ENCODE assay signal across 1 cellular context in genomic region chr5:10563940-10564837, GRCh38.
TF ChIP-seq lines count a peak whose summit lies in the region.

ANKRD33B (plus strand) TSS chr5:10564070; CDS start chr5:10564468, 398 bp downstream.

TF ChIP-seq in GM12878, 131 proteins besides CTCF, POLR2A, EP300 and RAD21 (continued from another document and continues in another):
- TF ChIP-seq NKRF (conservative IDR thresholded peaks at IDR 0.05): peak; percentile 70
- peak; percentile 73 for TF ChIP-seq HDAC6 (IDR thresholded peaks at IDR 0.05; ENCODE audit: unreplicated experiment)
- no peak for TF ChIP-seq GABPA (IDR thresholded peaks at IDR 0.05; ENCODE audit: low read depth)
- no peak for TF ChIP-seq HCFC1 (IDR thresholded peaks at IDR 0.05; ENCODE audit: low read length)
- TF ChIP-seq FOS (IDR thresholded peaks at IDR 0.05; ENCODE audit: borderline replicate concordance, extremely low read depth, insufficient read length): no peak
- no peak for TF ChIP-seq ZZZ3 (IDR thresholded peaks at IDR 0.05; ENCODE audit: control insufficient read depth, insufficient read length, low read depth)
- no peak for TF ChIP-seq JUNB (IDR thresholded peaks at IDR 0.05)
- peak; percentile 4 for TF ChIP-seq KLF5 (IDR thresholded peaks at IDR 0.05; ENCODE audit: partially characterized antibody)
- TF ChIP-seq ZNF24 (IDR thresholded peaks at IDR 0.05): peak; percentile 7; the same call in 1 of the 2 replicates
- no peak for TF ChIP-seq CUX1 (IDR thresholded peaks at IDR 0.05; ENCODE audit: insufficient replicate concordance, low read depth, low read length)
- no peak for TF ChIP-seq SUPT20H (IDR thresholded peaks at IDR 0.05; ENCODE audit: borderline replicate concordance, control insufficient read depth, low read depth, low read length)
- 0 out of 2 replicates have a peak, but pooled peaks have one; percentile 34 for TF ChIP-seq CREM (IDR thresholded peaks at IDR 0.05; ENCODE audit: low read depth)
- TF ChIP-seq BACH1 (IDR thresholded peaks at IDR 0.05; ENCODE audit: borderline replicate concordance): peak; percentile 5
- TF ChIP-seq TCF3 (IDR thresholded peaks at IDR 0.05; ENCODE audit: borderline replicate concordance, insufficient read depth, low read depth, low read length): peak; percentile 79; the same call in 1 of the 2 replicates
- TF ChIP-seq CBX3 (IDR thresholded peaks at IDR 0.05; ENCODE audit: borderline replicate concordance, low read depth): no peak
- TF ChIP-seq BCL3 (IDR thresholded peaks at IDR 0.05; ENCODE audit: borderline replicate concordance, insufficient read depth, low read depth, low read length, poor library complexity, severe bottlenecking): peak; percentile 23
- TF ChIP-seq IRF5 (IDR thresholded peaks at IDR 0.05; ENCODE audit: borderline replicate concordance): no peak
- no peak for TF ChIP-seq REST (IDR thresholded peaks at IDR 0.05; ENCODE audit: low read depth, low read length)
- peak; percentile 79; the same call in 1 of the 2 replicates for TF ChIP-seq POLR2AphosphoS2 (IDR thresholded peaks at IDR 0.05; ENCODE audit: low read depth, low read length)
- no peak for TF ChIP-seq KAT2A (conservative IDR thresholded peaks at IDR 0.05; ENCODE audit: control insufficient read depth, low read depth, low read length)
- TF ChIP-seq SMAD5 (IDR thresholded peaks at IDR 0.05; ENCODE audit: low read depth): peak; percentile 67
- no peak for TF ChIP-seq BCLAF1 (IDR thresholded peaks at IDR 0.05)
- TF ChIP-seq POU2F2 (IDR thresholded peaks at IDR 0.05; ENCODE audit: borderline replicate concordance, low read depth, low read length): peak; percentile 87; the same call in 2 of the 3 replicates
- TF ChIP-seq ZBTB11 (CRISPR knock-in tag; IDR thresholded peaks at IDR 0.05): no peak
- no peak for TF ChIP-seq USF1 (IDR thresholded peaks at IDR 0.05; ENCODE audit: borderline replicate concordance, extremely low read length, insufficient read depth, low read depth, low read length)
- no peak for TF ChIP-seq IRF3 (IDR thresholded peaks at IDR 0.05)
- peak; percentile 70; the same call in 1 of the 2 replicates for TF ChIP-seq POLR2AphosphoS5 (IDR thresholded peaks at IDR 0.05; ENCODE audit: low read length)
- TF ChIP-seq TBL1XR1 (IDR thresholded peaks at IDR 0.05; ENCODE audit: low read depth, low read length): no peak
- peak; percentile 79 for TF ChIP-seq DPF2 (IDR thresholded peaks at IDR 0.05)
- TF ChIP-seq RCOR1 (conservative IDR thresholded peaks at IDR 0.05; ENCODE audit: low read depth, low read length): no peak
